21 cellular contexts compared by ENCODE assay signal in genomic region chr6:44617416-44617815, GRCh38.
DNase-seq lines count a peak whose midpoint lies in the region; ATAC-seq lines count a peak whose summit lies in the region.
"Had no signal": no experiment of that assay in that cellular context is flagged by ENCODE, and none has a peak within 500 bp of the region (broad histone marks: within the 10 kb centered on the region; RNA-seq: fewer than 3 reads in every experiment).

No MANE protein-coding gene starts in this region.

- H2AK5ac ChIP-seq in neuronal stem cell (ENCODE audit: low read depth, low read length), result peak overlapping the region; percentile 18

- H3K36me3 ChIP-seq in SJCRH30 (no peaks in the 10 kb centered on the region), neuronal stem cell (replicated peaks in 1 of 2; ENCODE audit: control insufficient read depth in 2 of 2, insufficient read depth in 2 of 2, low read length in 2 of 2) (no peaks in the 10 kb centered on the region)

- H2BK5ac ChIP-seq in neuronal stem cell (ENCODE audit: low read length), result no peak overlapping the region

- H3K27ac ChIP-seq in SJCRH30 (no peak overlapping the region), neuronal stem cell (replicated peaks; ENCODE audit: low read length) (no peak overlapping the region)
- H3K27ac ChIP-seq: 22Rv1, A549, C4-2B had no signal

- no peaks in the 10 kb centered on the region for H3K79me1 ChIP-seq in neuronal stem cell (ENCODE audit: low read depth, low read length)

- H2AFZ ChIP-seq in neuronal stem cell (ENCODE audit: low read length), result no peak overlapping the region

- no peak overlapping the region for H3K4me3 ChIP-seq in SJCRH30
- no peak overlapping the region for H3K4me3 ChIP-seq in neuronal stem cell (ENCODE audit: low read length in 2 of 2)
- H3K4me3 ChIP-seq: A549, GM12878 had no signal

- no peak overlapping the region for H4K8ac ChIP-seq in neuronal stem cell (ENCODE audit: low read depth, low read length)

- H3K4ac ChIP-seq in neuronal stem cell (ENCODE audit: low read length), result no peak overlapping the region

- no peak overlapping the region for H3K23ac ChIP-seq in neuronal stem cell (ENCODE audit: low read depth, low read length, poor library complexity)

- no CpG with 5 or more reads among the region's 7 CpGs for WGBS in neuronal stem cell (ENCODE audit: extremely low coverage in 2 of 2, insufficient read length in 2 of 2, insufficient replicate concordance in 1 of 2), 2 donors

- H3K9ac ChIP-seq in neuronal stem cell (ENCODE audit: low read depth, low read length, poor library complexity), result no peak overlapping the region

- H3K9me3 ChIP-seq in SJCRH30 (replicated peaks) (peaks cover 4% of the 10 kb centered on the region; the same call in 1 of the 2 replicates), neuronal stem cell (replicated peaks in 1 of 2; ENCODE audit: control insufficient read depth in 2 of 2, insufficient read depth in 1 of 2, low read depth in 1 of 2, low read length in 2 of 2) (peaks cover 0 to 2% of the 10 kb centered on the region in 2 donors)
- H3K9me3 ChIP-seq: A549, Caco-2 had no signal

- no peak overlapping the region for H3K18ac ChIP-seq in neuronal stem cell (ENCODE audit: low read length)

- H2BK15ac ChIP-seq in neuronal stem cell (ENCODE audit: low read length), result no peak overlapping the region

- H3K4me2 ChIP-seq in neuronal stem cell (ENCODE audit: insufficient read depth, low read length, poor library complexity, severe bottlenecking), result no peak overlapping the region
- H3K4me2 ChIP-seq: A549 had no signal

- H3K14ac ChIP-seq in neuronal stem cell (ENCODE audit: low read length), result no peak overlapping the region

- no peak overlapping the region for H2BK120ac ChIP-seq in neuronal stem cell (ENCODE audit: low read depth, low read length)

- peak; percentile 22 for DNase-seq in activated effector memory CD4-positive, alpha-beta T cell treated with anti-CD3 and anti-CD28 coated beads, Interleukin-2, amount 50 U/mL, for 16 hours
- DNase-seq in activated effector memory CD4-positive, alpha-beta T cell treated with Interleukin-2 at 50 U/mL for 16 hours, result no peak
- DNase-seq in SJCRH30 (peak; percentile 61 to 77), neuronal stem cell (ENCODE audit: low spot score) (no peak), DMS153 treated with DMSO at 0.1 percent for 48 hours (lab: John Stamatoyannopoulos, UW; ENCODE audit: unreplicated experiment) (no peak), ureter (ENCODE audit: low spot score) (no peak)
- DNase-seq: AML-193; Caco-2; Calu3; CD4-positive, alpha-beta T cell; CD8-positive, alpha-beta T cell; DMS53; DMS79; DND-41; EL; GDM1 had no signal

- H3K4me1 ChIP-seq in SJCRH30 (peaks cover 20% of the 10 kb centered on the region), neuronal stem cell (ENCODE audit: control insufficient read depth in 2 of 2, insufficient read depth in 1 of 2, low read depth in 1 of 2, low read length in 2 of 2) (no peaks in the 10 kb centered on the region)
- H3K4me1 ChIP-seq: A549, Caco-2 had no signal

- H3K27me3 ChIP-seq in SJCRH30 (no peaks in the 10 kb centered on the region), neuronal stem cell (ENCODE audit: control insufficient read depth in 3 of 3, insufficient read depth in 3 of 3, low read depth in 1 of 3, low read length in 3 of 3) (no peaks in the 10 kb centered on the region)

- H4K91ac ChIP-seq in neuronal stem cell (ENCODE audit: low read depth, low read length, poor library complexity), result no peak overlapping the region

- no peak overlapping the region for H2BK12ac ChIP-seq in neuronal stem cell (ENCODE audit: low read length)

- ATAC-seq in GM19455 (IDR thresholded peaks at IDR 0.05; ENCODE audit: unreplicated experiment), result no peak
- ATAC-seq: A549; CD8-positive, alpha-beta T cell; GM12878 had no signal

Comparison
In these comparisons a context has a peak if more than half of its experiments do, and no peak if none do; other contexts are left out.
1. DNase-seq: peak in activated effector memory CD4-positive, alpha-beta T cell treated with anti-CD3 and anti-CD28 coated beads, Interleukin-2, amount 50 U/mL, for 16 hours (single experiment) and SJCRH30 (2 of 2); none in activated effector memory CD4-positive, alpha-beta T cell treated with Interleukin-2 at 50 U/mL for 16 hours (single experiment), neuronal stem cell (single experiment), DMS153 treated with DMSO at 0.1 percent for 48 hours (single experiment) and ureter (single experiment).